23 cellular contexts compared by ENCODE assay signal in the genomic region with DNA sequence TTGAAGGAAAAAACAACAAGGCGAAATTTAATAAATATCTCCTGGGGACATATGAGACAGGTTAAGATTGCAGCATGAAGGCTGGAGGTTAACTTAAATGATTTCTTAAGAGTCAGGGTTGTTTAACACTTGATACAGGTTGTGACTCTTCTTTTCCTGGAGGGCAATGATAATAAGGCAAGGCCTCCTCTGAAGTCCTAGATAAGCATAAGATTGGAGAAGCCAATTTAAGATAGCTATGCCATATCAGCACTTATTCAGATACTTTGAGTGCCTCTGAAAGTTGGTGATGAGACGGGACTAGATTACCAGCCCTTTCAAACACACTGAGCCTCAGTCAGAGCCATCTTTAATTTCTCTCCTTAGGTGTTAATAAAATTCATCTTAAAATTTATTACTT.
"Had no signal": no experiment of that assay in that cellular context is flagged by ENCODE, and none has a peak within 500 bp of the region (broad histone marks: within the 10 kb centered on the region; RNA-seq: fewer than 3 reads in every experiment).

No MANE protein-coding gene starts in this region.

- H3K4me2 ChIP-seq: hepatocyte, smooth muscle cell had no signal

- H3K27me3 ChIP-seq: hepatocyte, ovary, right atrium auricular region, right lobe of liver, tibial nerve, upper lobe of left lung had no signal

- H2AFZ ChIP-seq: hepatocyte had no signal

- H3K9me3 ChIP-seq: left ventricle myocardium inferior, mucosa of descending colon, ovary, right atrium auricular region, right lobe of liver, tibial nerve, upper lobe of left lung had no signal

- ATAC-seq: mucosa of descending colon; naive thymus-derived CD4-positive, alpha-beta T cell; natural killer cell treated with Interleukin-12 subunit alpha and Interleukin-12 subunit beta and Interleukin-15 and Interleukin-18, amount 100 ng/mL, for 72 hours; right lobe of liver; stimulated activated memory B cell treated with anti-CD40 and anti-IgM and Interleukin-4, amounts not matched to agents 10 μg/mL and 1 μg/mL and 100 μg/mL, for 72 hours; stimulated activated naive CD8-positive, alpha-beta T cell treated with anti-CD3 and anti-CD28 coated beads, Interleukin-15, amount 100 ng/mL, for 72 hours had no signal

- H3K4me1 ChIP-seq: left ventricle myocardium inferior, right atrium auricular region, right lobe of liver, upper lobe of left lung had no signal

- H3K36me3 ChIP-seq: left ventricle myocardium inferior, ovary, right atrium auricular region, right lobe of liver, tibial nerve, upper lobe of left lung had no signal

- H3K27ac ChIP-seq: hepatocyte, left ventricle myocardium inferior, ovary, right atrium auricular region, right lobe of liver, tibial nerve, upper lobe of left lung had no signal

- FAIRE-seq: urothelium cell line had no signal

- H3K4me3 ChIP-seq: hepatocyte, left ventricle myocardium inferior, lung, mucosa of descending colon, ovary, right atrium auricular region, right lobe of liver, smooth muscle cell, tibial nerve, upper lobe of left lung had no signal

- H3K79me2 ChIP-seq: hepatocyte had no signal

- DNase-seq: islet precursor cell; left ventricle myocardium inferior; midbrain; mucosa of descending colon; naive thymus-derived CD4-positive, alpha-beta T cell; ovary; right lobe of liver; stimulated activated CD4-positive, alpha-beta T cell treated with anti-CD3 and anti-CD28 coated beads, Interleukin-1b, Interleukin-23, amount 100 ng/mL, for 48 hours; stimulated activated CD4-positive, alpha-beta T cell treated with anti-CD3 and anti-CD28 coated beads, Interleukin-2, amount 100 ng/mL, for 48 hours; stimulated activated CD4-positive, alpha-beta T cell treated with anti-CD3 and anti-CD28 coated beads, Interleukin-4, amount 100 ng/mL, for 4 hours; stimulated activated CD8-positive, alpha-beta memory T cell treated with anti-CD3 and anti-CD28 coated beads, Interleukin-4, amount 100 ng/mL, for 48 hours; stimulated activated naive CD4-positive, alpha-beta T cell treated with Interleukin-2 at 50 U/mL for 16 hours; stimulated activated naive CD8-positive, alpha-beta T cell treated with anti-CD3 and anti-CD28 coated beads, Interleukin-15, amount 100 ng/mL, for 72 hours; substantia nigra; upper lobe of left lung had no signal
